8 cellular contexts compared by ENCODE assay signal in genomic region chr11:43644626-43645299, GRCh38. TPM values are rescaled to one million over a fixed set of nuclear protein-coding genes. Genes with fewer than 3 reads are reported as not detected.
DNase-seq lines count a peak whose midpoint lies in the region; ATAC-seq and TF ChIP-seq lines count a peak whose summit lies in the region.

No MANE protein-coding gene starts in this region.

- ATAC-seq in activated T-cell treated with anti-CD3 and anti-CD28 coated beads, Interleukin-2, amount 50 U/mL, for 72 hours (replicated peaks in 1 of 2) = no peak
- ATAC-seq in activated CD8-positive, alpha-beta T cell treated with anti-CD3 and anti-CD28 coated beads for 36 hours = no peak
- no peak for ATAC-seq in GM18907 (IDR thresholded peaks at IDR 0.05; ENCODE audit: unreplicated experiment)

- intact Hi-C loops in activated CD8-positive, alpha-beta T cell treated with anti-CD3 and anti-CD28 coated beads for 36 hours (cut with micrococcal nuclease) = loop anchor here (5.0 kb wide), 1 partner anchor 38 kb away; the partner anchor contains the start of gene HSD17B12

- peak overlapping the region; percentile 64 to 98 (median 84) for H3K4me3 ChIP-seq in skin epidermis

- H3K4me3 Mint-ChIP-seq in activated T-cell treated with anti-CD3 and anti-CD28 coated beads, Interleukin-2, amount 50 U/mL, for 72 hours = peak overlapping the region; percentile 92 to 97
- peak overlapping the region; percentile 96 for H3K4me3 Mint-ChIP-seq in activated CD8-positive, alpha-beta T cell treated with anti-CD3 and anti-CD28 coated beads for 36 hours

- no peak for DNase-seq in activated T-cell treated with anti-CD3 and anti-CD28 coated beads, Interleukin-2, amount 50 U/mL, for 72 hours
- DNase-seq in activated T-cell treated with anti-CD3 and anti-CD28 coated beads, Interleukin-2, amount 50 U/mL, for 1 hour = no peak
- DNase-seq in activated CD8-positive, alpha-beta T cell treated with anti-CD3 and anti-CD28 coated beads for 36 hours = peak; percentile 7
- DNase-seq in hepatic stellate cell (ENCODE audit: low spot score) = peak; percentile 7
- DNase-seq in activated effector memory CD4-positive, alpha-beta T cell treated with anti-CD3 and anti-CD28 coated beads, Interleukin-2, amount 50 U/mL, for 16 hours = no peak
- no peak for DNase-seq in stimulated activated naive CD4-positive, alpha-beta T cell treated with Interleukin-2 at 50 U/mL for 16 hours (lab: John Stamatoyannopoulos, UW)

- peaks cover 33% of the 10 kb centered on the region for H3K4me1 Mint-ChIP-seq in activated T-cell treated with anti-CD3 and anti-CD28 coated beads, Interleukin-2, amount 50 U/mL, for 72 hours (ENCODE audit: low read depth)
- peaks cover 23% of the 10 kb centered on the region for H3K4me1 Mint-ChIP-seq in activated CD8-positive, alpha-beta T cell treated with anti-CD3 and anti-CD28 coated beads for 36 hours (ENCODE audit: low read depth)

- peaks cover 2 to 4% of the 10 kb centered on the region in 2 donors for H3K9me3 Mint-ChIP-seq in activated T-cell treated with anti-CD3 and anti-CD28 coated beads, Interleukin-2, amount 50 U/mL, for 72 hours
- peaks cover 4% of the 10 kb centered on the region for H3K9me3 Mint-ChIP-seq in activated CD8-positive, alpha-beta T cell treated with anti-CD3 and anti-CD28 coated beads for 36 hours

- no peak for TF ChIP-seq CTCF in activated CD8-positive, alpha-beta T cell treated with anti-CD3 and anti-CD28 coated beads for 36 hours (IDR thresholded peaks at IDR 0.05)

- peaks cover 12% of the 10 kb centered on the region for H3K27me3 Mint-ChIP-seq in activated T-cell treated with anti-CD3 and anti-CD28 coated beads, Interleukin-2, amount 50 U/mL, for 72 hours (ENCODE audit: low read depth)
- peaks cover 8% of the 10 kb centered on the region for H3K27me3 Mint-ChIP-seq in activated CD8-positive, alpha-beta T cell treated with anti-CD3 and anti-CD28 coated beads for 36 hours

- POLR2A ChIA-PET in activated CD8-positive, alpha-beta T cell treated with anti-CD3 and anti-CD28 coated beads for 36 hours (lab: Charles Lee) = interaction anchor here (0.7 to 1.6 kb wide), 4 partner anchors 8 to 36 kb away, joined by 3 to 7 read pairs (median 3); partner anchors contain the start of gene HSD17B12

- CTCF ChIA-PET in activated CD8-positive, alpha-beta T cell treated with anti-CD3 and anti-CD28 coated beads for 36 hours (lab: Charles Lee) = interaction anchor here (1.5 kb wide), 1 partner anchor 207 kb away, joined by 5 read pairs; no protein-coding TSS in a partner anchor

- peaks cover 5 to 9% of the 10 kb centered on the region in 2 donors for H3K36me3 Mint-ChIP-seq in activated T-cell treated with anti-CD3 and anti-CD28 coated beads, Interleukin-2, amount 50 U/mL, for 72 hours (ENCODE audit: insufficient read depth in 2 of 2)
- H3K36me3 Mint-ChIP-seq in activated CD8-positive, alpha-beta T cell treated with anti-CD3 and anti-CD28 coated beads for 36 hours (ENCODE audit: low read depth) = peaks cover 11% of the 10 kb centered on the region

- H3K27ac ChIP-seq in skin epidermis = peak overlapping the region in 20 of 21 experiments; percentile 56 to 92 (median 86)

- peak overlapping the region; percentile 93 for H3K27ac Mint-ChIP-seq in activated T-cell treated with anti-CD3 and anti-CD28 coated beads, Interleukin-2, amount 50 U/mL, for 72 hours
- peak overlapping the region; percentile 93 for H3K27ac Mint-ChIP-seq in activated CD8-positive, alpha-beta T cell treated with anti-CD3 and anti-CD28 coated beads for 36 hours

RNA-seq across cellular contexts. Expression of gene HSD17B12, which starts 35.8 kb away (rescaled TPM):
- 10 to 100 TPM; 46.2 to 49.0 TPM for total RNA-seq in activated T-cell treated with anti-CD3 and anti-CD28 coated beads, Interleukin-2, amount 50 U/mL, for 72 hours
- total RNA-seq in activated CD8-positive, alpha-beta T cell treated with anti-CD3 and anti-CD28 coated beads for 36 hours = 10 to 100 TPM; 44.8 to 46.8 TPM

Comparison
In these comparisons a context has a peak if more than half of its experiments do, and no peak if none do; other contexts are left out.
1. DNase-seq: peak in activated CD8-positive, alpha-beta T cell treated with anti-CD3 and anti-CD28 coated beads for 36 hours (single experiment) and hepatic stellate cell (single experiment); none in activated T-cell treated with anti-CD3 and anti-CD28 coated beads, Interleukin-2, amount 50 U/mL, for 72 hours (0 of 2), activated T-cell treated with anti-CD3 and anti-CD28 coated beads, Interleukin-2, amount 50 U/mL, for 1 hour (single experiment), activated effector memory CD4-positive, alpha-beta T cell treated with anti-CD3 and anti-CD28 coated beads, Interleukin-2, amount 50 U/mL, for 16 hours (single experiment) and stimulated activated naive CD4-positive, alpha-beta T cell treated with Interleukin-2 at 50 U/mL for 16 hours (single experiment).